In the genomic region with DNA sequence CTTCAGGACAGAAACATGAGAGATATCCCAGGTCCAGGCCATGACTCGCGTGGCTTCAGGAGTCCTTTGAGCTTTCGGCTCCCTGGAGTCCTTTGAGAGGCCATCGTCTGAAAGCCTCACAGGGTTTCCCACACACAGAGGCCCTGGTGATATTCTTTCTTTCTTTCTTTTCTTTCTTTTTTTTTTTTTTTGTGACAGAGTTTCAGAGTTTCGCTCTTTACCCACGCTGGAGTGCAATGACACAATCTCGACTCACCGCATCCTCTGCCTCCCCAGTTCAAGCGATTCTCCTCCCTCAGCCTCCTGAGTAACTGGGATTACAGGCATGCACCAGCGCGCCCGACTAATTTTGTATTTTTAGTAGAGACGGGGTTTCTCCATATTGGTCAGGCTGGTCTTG, we compare ENCODE assay signal across 23 cellular contexts. TPM values are rescaled to one million over a fixed set of nuclear protein-coding genes. Genes with fewer than 3 reads are reported as not detected.
DNase-seq lines count a peak whose midpoint lies in the region; ATAC-seq, FAIRE-seq and TF ChIP-seq lines count a peak whose summit lies in the region.
"Had no signal": no experiment of that assay in that cellular context is flagged by ENCODE, and none has a peak within 500 bp of the region (broad histone marks: within the 10 kb centered on the region; RNA-seq: fewer than 3 reads in every experiment).

No MANE protein-coding gene starts in this region.

- H3K9me3 Mint-ChIP-seq in WTC11 = no peaks in the 10 kb centered on the region
- H3K9me3 Mint-ChIP-seq: brain; immature natural killer cell; nephron; stimulated activated naive B cell treated with anti-CD40 and anti-IgM and Interleukin-4, amounts not matched to agents 10 μg/mL and 1 μg/mL and 100 μg/mL, for 72 hours had no signal

- TF ChIP-seq CTCF in WTC11 (IDR thresholded peaks at IDR 0.05) = no peak
- no peak for TF ChIP-seq CTCF in kidney (IDR thresholded peaks at IDR 0.05; ENCODE audit: borderline replicate concordance, extremely low read depth, insufficient read depth)

- peaks cover 62 to 80% (median 69%) of the 10 kb centered on the region in 10 experiments for H3K4me1 ChIP-seq in BLaER1 treated with 17β-estradiol and CSF1 and Interleukin-3, amounts not matched to agents 10 nM and 100 nM
- H3K4me1 ChIP-seq in kidney (ENCODE audit: control insufficient read depth in 1 of 2, insufficient read depth in 1 of 2, low read depth in 1 of 2, low read length in 2 of 2) = peaks cover 6 to 8% of the 10 kb centered on the region in 2 donors
- H3K4me1 ChIP-seq in Karpas-422 (ENCODE audit: low read length) = peaks cover 12% of the 10 kb centered on the region
- H3K4me1 ChIP-seq: prostate gland had no signal

- no peak overlapping the region for H3K4me3 Mint-ChIP-seq in WTC11
- H3K4me3 Mint-ChIP-seq: brain, immature natural killer cell had no signal

- peaks cover 13% of the 10 kb centered on the region for H3K79me2 ChIP-seq in Karpas-422 (ENCODE audit: low read length)

- H3K27me3 Mint-ChIP-seq in WTC11 (ENCODE audit: low read depth) = no peaks in the 10 kb centered on the region
- H3K27me3 Mint-ChIP-seq: stimulated activated naive B cell treated with anti-CD40 and anti-IgM and Interleukin-4, amounts not matched to agents 10 μg/mL and 1 μg/mL and 100 μg/mL, for 72 hours had no signal

- ATAC-seq in WTC11 = no peak
- no peak for ATAC-seq in HG03095 (IDR thresholded peaks at IDR 0.05; ENCODE audit: unreplicated experiment)

- H3K4me3 ChIP-seq in BLaER1 treated with 17β-estradiol and CSF1 and Interleukin-3, amounts not matched to agents 10 nM and 100 nM = peak overlapping the region in 1 of 10 experiments; percentile 23; a peak in 1 of 20 replicates
- no peak overlapping the region for H3K4me3 ChIP-seq in kidney (ENCODE audit: low read length in 2 of 2)
- H3K4me3 ChIP-seq in Karpas-422 (ENCODE audit: low read length) = no peak overlapping the region
- H3K4me3 ChIP-seq: lung, prostate gland, smooth muscle cell, transverse colon had no signal

- POLR2A ChIA-PET in WTC11 (lab: Charles Lee) = no interaction called here

- H3K9me3 ChIP-seq in BLaER1 treated with 17β-estradiol and CSF1 and Interleukin-3, amounts not matched to agents 10 nM and 100 nM (replicated peaks in 1 of 11) = no peaks in the 10 kb centered on the region
- H3K9me3 ChIP-seq in kidney (ENCODE audit: control insufficient read depth in 1 of 2, low read length in 2 of 2) (no peaks in the 10 kb centered on the region), Karpas-422 (ENCODE audit: low read length) (no peaks in the 10 kb centered on the region)
- H3K9me3 ChIP-seq: prostate gland, SK-N-SH, transverse colon had no signal

- H3K27me3 ChIP-seq in BLaER1 treated with 17β-estradiol and CSF1 and Interleukin-3, amounts not matched to agents 10 nM and 100 nM = no peaks in the 10 kb centered on the region
- no peaks in the 10 kb centered on the region for H3K27me3 ChIP-seq in Karpas-422 (ENCODE audit: low read length)
- H3K27me3 ChIP-seq: transverse colon had no signal

- peak overlapping the region in 10 of 11 experiments; percentile 13 to 70 (median 47); a peak in 16 of 22 replicates for H3K9ac ChIP-seq in BLaER1 treated with 17β-estradiol and CSF1 and Interleukin-3, amounts not matched to agents 10 nM and 100 nM
- no peak overlapping the region for H3K9ac ChIP-seq in kidney (ENCODE audit: low read length in 2 of 2)
- no peak overlapping the region for H3K9ac ChIP-seq in Karpas-422 (ENCODE audit: low read length)
- H3K9ac ChIP-seq: SK-N-SH had no signal

- peaks cover 10 to 77% (median 29%) of the 10 kb centered on the region in 11 experiments; a peak in 15 of 22 replicates for H4K20me1 ChIP-seq in BLaER1 treated with 17β-estradiol and CSF1 and Interleukin-3, amounts not matched to agents 10 nM and 100 nM
- 0 out of 2 replicates have a peak, but pooled peaks cover 2% of the 10 kb centered on the region for H4K20me1 ChIP-seq in Karpas-422 (ENCODE audit: insufficient read depth, low read depth, low read length)

- H3K4me2 ChIP-seq in BLaER1 treated with 17β-estradiol and CSF1 and Interleukin-3, amounts not matched to agents 10 nM and 100 nM = peak overlapping the region; percentile 50 to 87 (median 63)
- no peak overlapping the region for H3K4me2 ChIP-seq in Karpas-422 (ENCODE audit: low read depth, low read length, poor library complexity, severe bottlenecking)
- H3K4me2 ChIP-seq: SK-N-SH, smooth muscle cell had no signal

- 0 out of 2 replicates have a peak overlapping the region, but pooled peaks have one; percentile 63 for H3K27ac Mint-ChIP-seq in WTC11
- H3K27ac Mint-ChIP-seq: brain, immature natural killer cell, nephron had no signal

- CTCF ChIA-PET in WTC11 (lab: Charles Lee) = no interaction called here

- peaks cover 57 to 93% (median 88%) of the 10 kb centered on the region in 11 experiments for H3K36me3 ChIP-seq in BLaER1 treated with 17β-estradiol and CSF1 and Interleukin-3, amounts not matched to agents 10 nM and 100 nM
- peaks cover 15 to 21% of the 10 kb centered on the region in 2 donors for H3K36me3 ChIP-seq in kidney (ENCODE audit: control insufficient read depth in 1 of 2, insufficient read depth in 2 of 2, low read length in 2 of 2)
- peaks cover 25% of the 10 kb centered on the region; the same call in 1 of the 2 replicates for H3K36me3 ChIP-seq in Karpas-422 (ENCODE audit: insufficient read depth, low read length)

- peak overlapping the region in 10 of 11 experiments; percentile 14 to 82 (median 72); a peak in 18 of 22 replicates for H3K27ac ChIP-seq in BLaER1 treated with 17β-estradiol and CSF1 and Interleukin-3, amounts not matched to agents 10 nM and 100 nM
- no peak overlapping the region for H3K27ac ChIP-seq in kidney (ENCODE audit: low read depth in 2 of 2, low read length in 2 of 2)
- no peak overlapping the region for H3K27ac ChIP-seq in Karpas-422 (ENCODE audit: low read length)
- H3K27ac ChIP-seq: C4-2B, prostate gland, transverse colon had no signal

- no peak overlapping the region for H2AFZ ChIP-seq in Karpas-422 (ENCODE audit: low read length)

- no peaks in the 10 kb centered on the region for H3K9me2 ChIP-seq in Karpas-422 (replicated peaks; ENCODE audit: insufficient read depth, low read length)
- H3K9me2 ChIP-seq: SK-N-SH had no signal

- H3K4me1 Mint-ChIP-seq in WTC11 = peaks cover 15% of the 10 kb centered on the region

- DNase-seq in EL = peak; percentile 39
- no peak for DNase-seq in WTC11 (ENCODE audit: low spot score)
- DNase-seq in kidney = peak; percentile 12
- DNase-seq in AML-193 (lab: John Stamatoyannopoulos, UW) = no peak
- DNase-seq in Karpas-422 = no peak
- DNase-seq: DMS153; immature natural killer cell; NCI-H1092 treated with DMSO at 0.1 percent for 48 hours; NCI-H748 treated with DMSO at 0.1 percent for 48 hours; SK-N-SH; stimulated activated naive B cell treated with anti-CD40 and anti-IgM and Interleukin-4, amounts not matched to agents 10 μg/mL and 1 μg/mL and 100 μg/mL, for 72 hours; transverse colon had no signal

- FAIRE-seq in kidney (lab: Jason Lieb, UNC) = no peak
- FAIRE-seq: H1, TTC549 had no signal

- intact Hi-C loops in kidney (cut with DNase I) = no loop called here

- H3K36me3 Mint-ChIP-seq in WTC11 = peaks cover 54% of the 10 kb centered on the region

TF ChIP-seq in WTC11, 78 proteins besides CTCF, POLR2A, EP300 and RAD21 (continues in another document):
- TF ChIP-seq MXD4 (CRISPR knock-in tag; IDR thresholded peaks at IDR 0.05; ENCODE audit: borderline replicate concordance) = no peak
- TF ChIP-seq, protein P1, sequence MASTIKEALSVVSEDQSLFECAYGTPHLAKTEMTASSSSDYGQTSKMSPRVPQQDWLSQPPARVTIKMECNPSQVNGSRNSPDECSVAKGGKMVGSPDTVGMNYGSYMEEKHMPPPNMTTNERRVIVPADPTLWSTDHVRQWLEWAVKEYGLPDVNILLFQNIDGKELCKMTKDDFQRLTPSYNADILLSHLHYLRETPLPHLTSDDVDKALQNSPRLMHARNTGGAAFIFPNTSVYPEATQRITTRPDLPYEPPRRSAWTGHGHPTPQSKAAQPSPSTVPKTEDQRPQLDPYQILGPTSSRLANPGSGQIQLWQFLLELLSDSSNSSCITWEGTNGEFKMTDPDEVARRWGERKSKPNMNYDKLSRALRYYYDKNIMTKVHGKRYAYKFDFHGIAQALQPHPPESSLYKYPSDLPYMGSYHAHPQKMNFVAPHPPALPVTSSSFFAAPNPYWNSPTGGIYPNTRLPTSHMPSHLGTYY (CRISPR knock-in tag; IDR thresholded peaks at IDR 0.05) = no peak
- TF ChIP-seq, protein P2, sequence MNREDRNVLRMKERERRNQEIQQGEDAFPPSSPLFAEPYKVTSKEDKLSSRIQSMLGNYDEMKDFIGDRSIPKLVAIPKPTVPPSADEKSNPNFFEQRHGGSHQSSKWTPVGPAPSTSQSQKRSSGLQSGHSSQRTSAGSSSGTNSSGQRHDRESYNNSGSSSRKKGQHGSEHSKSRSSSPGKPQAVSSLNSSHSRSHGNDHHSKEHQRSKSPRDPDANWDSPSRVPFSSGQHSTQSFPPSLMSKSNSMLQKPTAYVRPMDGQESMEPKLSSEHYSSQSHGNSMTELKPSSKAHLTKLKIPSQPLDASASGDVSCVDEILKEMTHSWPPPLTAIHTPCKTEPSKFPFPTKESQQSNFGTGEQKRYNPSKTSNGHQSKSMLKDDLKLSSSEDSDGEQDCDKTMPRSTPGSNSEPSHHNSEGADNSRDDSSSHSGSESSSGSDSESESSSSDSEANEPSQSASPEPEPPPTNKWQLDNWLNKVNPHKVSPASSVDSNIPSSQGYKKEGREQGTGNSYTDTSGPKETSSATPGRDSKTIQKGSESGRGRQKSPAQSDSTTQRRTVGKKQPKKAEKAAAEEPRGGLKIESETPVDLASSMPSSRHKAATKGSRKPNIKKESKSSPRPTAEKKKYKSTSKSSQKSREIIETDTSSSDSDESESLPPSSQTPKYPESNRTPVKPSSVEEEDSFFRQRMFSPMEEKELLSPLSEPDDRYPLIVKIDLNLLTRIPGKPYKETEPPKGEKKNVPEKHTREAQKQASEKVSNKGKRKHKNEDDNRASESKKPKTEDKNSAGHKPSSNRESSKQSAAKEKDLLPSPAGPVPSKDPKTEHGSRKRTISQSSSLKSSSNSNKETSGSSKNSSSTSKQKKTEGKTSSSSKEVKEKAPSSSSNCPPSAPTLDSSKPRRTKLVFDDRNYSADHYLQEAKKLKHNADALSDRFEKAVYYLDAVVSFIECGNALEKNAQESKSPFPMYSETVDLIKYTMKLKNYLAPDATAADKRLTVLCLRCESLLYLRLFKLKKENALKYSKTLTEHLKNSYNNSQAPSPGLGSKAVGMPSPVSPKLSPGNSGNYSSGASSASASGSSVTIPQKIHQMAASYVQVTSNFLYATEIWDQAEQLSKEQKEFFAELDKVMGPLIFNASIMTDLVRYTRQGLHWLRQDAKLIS (CRISPR knock-in tag; IDR thresholded peaks at IDR 0.05; ENCODE audit: borderline replicate concordance) = no peak

RNA-seq across cellular contexts. Expression of a gene that starts 5.5 kb away (rescaled TPM):
- 76.8 to 87.7 TPM (median 80.0 TPM) in 3 replicates for total RNA-seq in WTC11 (2021)
- 62.0 TPM for total RNA-seq in kidney
- 12.2 TPM for polyA plus RNA-seq in kidney (ENCODE audit: insufficient read depth, low read depth, low replicate concordance)
- 19.4 and 29.2 TPM in 2 replicates for total RNA-seq in Karpas-422 (2014; rRNA removed; shearing (Covaris generic); ENCODE audit: low replicate concordance)

RNA-seq across cellular contexts. Expression of a gene that starts 54.1 kb away (rescaled TPM):
- total RNA-seq in WTC11 (2021) (0.11 to 0.14 TPM in 2 of 3 replicates, not detected in the other), kidney (3.2 TPM)
- polyA plus RNA-seq in kidney (ENCODE audit: insufficient read depth, low read depth, low replicate concordance) = 1.4 TPM
- not detected in 2 replicates for total RNA-seq in Karpas-422 (2014; rRNA removed; shearing (Covaris generic); ENCODE audit: low replicate concordance)
- total RNA-seq: activated CD8-positive, alpha-beta memory T cell treated with anti-CD3 and anti-CD28 coated beads for 36 hours; H1 had no signal
- polyA plus RNA-seq: H1, SK-N-SH had no signal

Comparison
In these comparisons a context has a peak if more than half of its experiments do, and no peak if none do; other contexts are left out.
1. H3K27ac ChIP-seq: peak in BLaER1 treated with 17β-estradiol and CSF1 and Interleukin-3, amounts not matched to agents 10 nM and 100 nM (10 of 11); none in kidney (0 of 2) and Karpas-422 (single experiment).
2. H3K9ac ChIP-seq: peak in BLaER1 treated with 17β-estradiol and CSF1 and Interleukin-3, amounts not matched to agents 10 nM and 100 nM (10 of 11); none in kidney (0 of 2) and Karpas-422 (single experiment).
3. DNase-seq: peak in EL (single experiment) and kidney (single experiment); none in WTC11 (single experiment), AML-193 (0 of 2) and Karpas-422 (single experiment).